ENCODE assay signal across 1 cellular context in genomic region chr15:56718560-56718959, GRCh38.
TF ChIP-seq lines count a peak whose summit lies in the region.

No MANE protein-coding gene starts in this region.

TF ChIP-seq in K562, 482 proteins besides CTCF, POLR2A, EP300 and RAD21 (continued from another document):
- TF ChIP-seq, protein P1, sequence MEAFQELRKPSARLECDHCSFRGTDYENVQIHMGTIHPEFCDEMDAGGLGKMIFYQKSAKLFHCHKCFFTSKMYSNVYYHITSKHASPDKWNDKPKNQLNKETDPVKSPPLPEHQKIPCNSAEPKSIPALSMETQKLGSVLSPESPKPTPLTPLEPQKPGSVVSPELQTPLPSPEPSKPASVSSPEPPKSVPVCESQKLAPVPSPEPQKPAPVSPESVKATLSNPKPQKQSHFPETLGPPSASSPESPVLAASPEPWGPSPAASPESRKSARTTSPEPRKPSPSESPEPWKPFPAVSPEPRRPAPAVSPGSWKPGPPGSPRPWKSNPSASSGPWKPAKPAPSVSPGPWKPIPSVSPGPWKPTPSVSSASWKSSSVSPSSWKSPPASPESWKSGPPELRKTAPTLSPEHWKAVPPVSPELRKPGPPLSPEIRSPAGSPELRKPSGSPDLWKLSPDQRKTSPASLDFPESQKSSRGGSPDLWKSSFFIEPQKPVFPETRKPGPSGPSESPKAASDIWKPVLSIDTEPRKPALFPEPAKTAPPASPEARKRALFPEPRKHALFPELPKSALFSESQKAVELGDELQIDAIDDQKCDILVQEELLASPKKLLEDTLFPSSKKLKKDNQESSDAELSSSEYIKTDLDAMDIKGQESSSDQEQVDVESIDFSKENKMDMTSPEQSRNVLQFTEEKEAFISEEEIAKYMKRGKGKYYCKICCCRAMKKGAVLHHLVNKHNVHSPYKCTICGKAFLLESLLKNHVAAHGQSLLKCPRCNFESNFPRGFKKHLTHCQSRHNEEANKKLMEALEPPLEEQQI (IDR thresholded peaks at IDR 0.05), result no peak
- peak; percentile 22; the same call in 1 of the 2 replicates for TF ChIP-seq HMBOX1 (IDR thresholded peaks at IDR 0.05)
TF ChIP-seq in K562: peak in this region for 1.
